Comparison of ENCODE assay signal across 12 cellular contexts in the genomic region with DNA sequence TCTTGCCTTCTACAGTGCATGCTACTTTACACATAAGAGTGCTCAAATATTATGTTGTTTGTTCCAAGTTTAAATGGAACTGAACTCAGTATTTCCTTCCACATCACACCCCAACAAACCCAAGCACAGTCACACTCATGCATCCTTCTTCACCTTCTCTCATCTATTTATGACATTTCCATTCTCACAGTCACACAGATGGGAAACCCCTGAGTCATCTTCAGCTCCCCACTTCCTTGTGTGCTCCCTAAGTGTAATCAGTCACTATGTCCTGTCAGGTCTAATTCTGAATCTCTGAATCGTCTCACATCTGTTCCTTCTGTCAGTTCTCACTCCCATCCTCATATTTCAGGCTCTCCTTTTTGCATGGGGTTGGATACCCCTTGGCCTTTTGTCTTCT.
DNase-seq lines count a peak whose midpoint lies in the region; ATAC-seq and TF ChIP-seq lines count a peak whose summit lies in the region.
"Had no signal": no experiment of that assay in that cellular context is flagged by ENCODE, and none has a peak within 500 bp of the region (broad histone marks: within the 10 kb centered on the region; RNA-seq: fewer than 3 reads in every experiment).

No MANE protein-coding gene starts in this region.

- peak; percentile 87 for ATAC-seq in GM19025 (IDR thresholded peaks at IDR 0.05; ENCODE audit: low read depth, unreplicated experiment)
- ATAC-seq in HG02610 (IDR thresholded peaks at IDR 0.05; ENCODE audit: unreplicated experiment): peak; percentile 96
- peak; percentile 92 for ATAC-seq in HG03442 (IDR thresholded peaks at IDR 0.05; ENCODE audit: unreplicated experiment)

- H3K27ac ChIP-seq in esophagus muscularis mucosa (replicated peaks in 1 of 4): no peak overlapping the region
- H3K27ac ChIP-seq: parathyroid adenoma had no signal

- intact Hi-C loops in activated T-helper 2 cell treated with anti-CD3 and anti-CD28 coated beads, Interferon-gamma antibody, Interleukin-2, Interleukin-4, amounts not matched to agents 10 μg/mL and 5 μg/mL and 100 μg/mL, durations not matched to agents 14 hours and 24 hours and 36 hours (cut with micrococcal nuclease): no loop called here
- intact Hi-C loops in esophagus muscularis mucosa (cut with DNase I): no loop called here

- no peaks in the 10 kb centered on the region for H3K27me3 ChIP-seq in esophagus muscularis mucosa

- 33% methylated on average over 1 of the region's 1 CpG for WGBS in esophagus muscularis mucosa

- H3K9me3 ChIP-seq in esophagus muscularis mucosa: no peaks in the 10 kb centered on the region

- no peak overlapping the region for H3K27ac Mint-ChIP-seq in activated T-helper 2 cell treated with anti-CD3 and anti-CD28 coated beads, Interferon-gamma antibody, Interleukin-2, Interleukin-4, amounts not matched to agents 10 μg/mL and 5 μg/mL and 100 μg/mL, durations not matched to agents 14 hours and 24 hours and 36 hours

- no peak overlapping the region for H3K4me3 ChIP-seq in esophagus muscularis mucosa

- no peaks in the 10 kb centered on the region for H3K27me3 Mint-ChIP-seq in activated T-helper 2 cell treated with anti-CD3 and anti-CD28 coated beads, Interferon-gamma antibody, Interleukin-2, Interleukin-4, amounts not matched to agents 10 μg/mL and 5 μg/mL and 100 μg/mL, durations not matched to agents 14 hours and 24 hours and 36 hours (ENCODE audit: low read depth)

- no peak for TF ChIP-seq POLR2A in esophagus muscularis mucosa (IDR thresholded peaks at IDR 0.05; ENCODE audit: low read depth)

- no peak for TF ChIP-seq CTCF in esophagus muscularis mucosa (IDR thresholded peaks at IDR 0.05)

- no peaks in the 10 kb centered on the region for H3K9me3 Mint-ChIP-seq in activated T-helper 2 cell treated with anti-CD3 and anti-CD28 coated beads, Interferon-gamma antibody, Interleukin-2, Interleukin-4, amounts not matched to agents 10 μg/mL and 5 μg/mL and 100 μg/mL, durations not matched to agents 14 hours and 24 hours and 36 hours

- H3K36me3 Mint-ChIP-seq in activated T-helper 2 cell treated with anti-CD3 and anti-CD28 coated beads, Interferon-gamma antibody, Interleukin-2, Interleukin-4, amounts not matched to agents 10 μg/mL and 5 μg/mL and 100 μg/mL, durations not matched to agents 14 hours and 24 hours and 36 hours (ENCODE audit: low read depth): no peaks in the 10 kb centered on the region

- no peaks in the 10 kb centered on the region for H3K36me3 ChIP-seq in esophagus muscularis mucosa

- no peaks in the 10 kb centered on the region for H3K4me1 Mint-ChIP-seq in activated T-helper 2 cell treated with anti-CD3 and anti-CD28 coated beads, Interferon-gamma antibody, Interleukin-2, Interleukin-4, amounts not matched to agents 10 μg/mL and 5 μg/mL and 100 μg/mL, durations not matched to agents 14 hours and 24 hours and 36 hours (ENCODE audit: low read depth)

- TF ChIP-seq EP300 in esophagus muscularis mucosa (IDR thresholded peaks at IDR 0.05): no peak

- DNase-seq in Daoy (ENCODE audit: low read depth): peak; percentile 35
- DNase-seq in activated T-helper 2 cell treated with anti-CD3 and anti-CD28 coated beads, Interferon-gamma antibody, Interleukin-2, Interleukin-4, amounts not matched to agents 10 μg/mL and 5 μg/mL and 100 μg/mL, durations not matched to agents 14 hours and 24 hours and 36 hours (ENCODE audit: low spot score): no peak
- DNase-seq in esophagus muscularis mucosa (ENCODE audit: extremely low spot score): no peak
- no peak for DNase-seq in cerebellar nuclear complex (lab: John Stamatoyannopoulos, UW)
- DNase-seq in stimulated activated CD4-positive, alpha-beta T cell treated with anti-CD3 and anti-CD28 coated beads, Interleukin-2, amount 100 ng/mL, for 48 hours: no peak
- DNase-seq: activated CD4-positive, alpha-beta T cell treated with anti-CD3 and anti-CD28 coated beads, Interleukin-2, amount 50 U/mL, for 48 hours; aorta; erythroblast had no signal

- H3K4me3 Mint-ChIP-seq in activated T-helper 2 cell treated with anti-CD3 and anti-CD28 coated beads, Interferon-gamma antibody, Interleukin-2, Interleukin-4, amounts not matched to agents 10 μg/mL and 5 μg/mL and 100 μg/mL, durations not matched to agents 14 hours and 24 hours and 36 hours (ENCODE audit: low read depth): no peak overlapping the region

- H3K4me1 ChIP-seq in esophagus muscularis mucosa: no peaks in the 10 kb centered on the region
- H3K4me1 ChIP-seq: parathyroid adenoma had no signal
